ENCODE assay signal across 24 cellular contexts in genomic region chr10:11359849-11360248, GRCh38.
A peak's percentile ranks its signal among the peaks of the same experiment; 100 is the strongest.
DNase-seq lines count a peak whose midpoint lies in the region; ATAC-seq and TF ChIP-seq lines count a peak whose summit lies in the region.
"Had no signal": no experiment of that assay in that cellular context is flagged by ENCODE, and none has a peak within 500 bp of the region (broad histone marks: within the 10 kb centered on the region; RNA-seq: fewer than 3 reads in every experiment).

No MANE protein-coding gene starts in this region.

- H3K4me3 ChIP-seq in gastrocnemius medialis: no peak overlapping the region
- no peak overlapping the region for H3K4me3 ChIP-seq in colonic mucosa
- H3K4me3 ChIP-seq: A549; BLaER1 treated with 17β-estradiol and CSF1 and Interleukin-3, amounts not matched to agents 10 nM and 100 nM; GM12878 had no signal

- H3K27ac ChIP-seq in gastrocnemius medialis (no peak overlapping the region), colonic mucosa (no peak overlapping the region)
- H3K27ac ChIP-seq: 22Rv1; A549; BLaER1 treated with 17β-estradiol and CSF1 and Interleukin-3, amounts not matched to agents 10 nM and 100 nM; C4-2B had no signal

- H3K36me3 ChIP-seq in gastrocnemius medialis (no peaks in the 10 kb centered on the region), colonic mucosa (no peaks in the 10 kb centered on the region)
- H3K36me3 ChIP-seq: BLaER1 treated with 17β-estradiol and CSF1 and Interleukin-3, amounts not matched to agents 10 nM and 100 nM had no signal

- intact Hi-C loops in cardiac septum (cut with DNase I): no loop called here
- intact Hi-C loops in Right ventricle myocardium superior (cut with DNase I): no loop called here
- intact Hi-C loops in gastrocnemius medialis (cut with DNase I; ENCODE audit: low total_unique reads): no loop called here
- intact Hi-C loops in colonic mucosa (cut with DNase I): no loop called here

- peak; percentile 24 for DNase-seq in cardiac septum (ENCODE audit: low spot score)
- DNase-seq in Right ventricle myocardium superior: no peak
- DNase-seq in myocyte (ENCODE audit: low read depth): peak; percentile 85
- no peak for DNase-seq in gastrocnemius medialis
- no peak for DNase-seq in colonic mucosa
- DNase-seq in HT-29 (ENCODE audit: low spot score): no peak
- DNase-seq: AML-193; CD4-positive, alpha-beta memory T cell; CD4-positive, CD25-positive, alpha-beta regulatory T cell; CD8-positive, alpha-beta memory T cell; COR-L47; DMS 273 treated with DMSO at 0.1 percent for 48 hours; DMS153; DMS53; DMS79; DND-41; EL; GDM1 had no signal

- ATAC-seq in Right ventricle myocardium superior (ENCODE audit: poor library complexity): no peak
- ATAC-seq in gastrocnemius medialis: peak; percentile 66 to 85
- no peak for ATAC-seq in GM21515 (IDR thresholded peaks at IDR 0.05; ENCODE audit: unreplicated experiment)
- ATAC-seq: A549, GM12878 had no signal

- H3K27me3 ChIP-seq in gastrocnemius medialis: no peaks in the 10 kb centered on the region
- H3K27me3 ChIP-seq in colonic mucosa: no peaks in the 10 kb centered on the region
- H3K27me3 ChIP-seq: BLaER1 treated with 17β-estradiol and CSF1 and Interleukin-3, amounts not matched to agents 10 nM and 100 nM had no signal

- no peaks in the 10 kb centered on the region for H3K9me3 ChIP-seq in gastrocnemius medialis
- no peaks in the 10 kb centered on the region for H3K9me3 ChIP-seq in colonic mucosa
- H3K9me3 ChIP-seq: A549 had no signal

- H3K9ac ChIP-seq in colonic mucosa (ENCODE audit: low read depth in 2 of 2, low read length in 2 of 2): no peak overlapping the region
- H3K9ac ChIP-seq: BLaER1 treated with 17β-estradiol and CSF1 and Interleukin-3, amounts not matched to agents 10 nM and 100 nM had no signal

- no peak for TF ChIP-seq POLR2A in gastrocnemius medialis (IDR thresholded peaks at IDR 0.05)

- TF ChIP-seq CTCF in gastrocnemius medialis (IDR thresholded peaks at IDR 0.05 in 4 of 5, conservative IDR thresholded peaks at IDR 0.05 in 1 of 5) (no peak), colonic mucosa (IDR thresholded peaks at IDR 0.05) (no peak)

- H3K4me1 ChIP-seq in gastrocnemius medialis (no peaks in the 10 kb centered on the region), colonic mucosa (no peaks in the 10 kb centered on the region)
- H3K4me1 ChIP-seq: A549; BLaER1 treated with 17β-estradiol and CSF1 and Interleukin-3, amounts not matched to agents 10 nM and 100 nM had no signal

- in situ Hi-C loops in gastrocnemius medialis (cut with MboI; ENCODE audit: low sequenced_read_pairs in 4 of 4): no loop called here

Comparison
In these comparisons a context has a peak if more than half of its experiments do, and no peak if none do; other contexts are left out.
1. DNase-seq: peak in cardiac septum (single experiment) and myocyte (single experiment); none in Right ventricle myocardium superior (single experiment), gastrocnemius medialis (0 of 2), colonic mucosa (single experiment) and HT-29 (single experiment).
2. ATAC-seq: peak in gastrocnemius medialis (2 of 2); none in Right ventricle myocardium superior (single experiment) and GM21515 (single experiment).